In the genomic region with DNA sequence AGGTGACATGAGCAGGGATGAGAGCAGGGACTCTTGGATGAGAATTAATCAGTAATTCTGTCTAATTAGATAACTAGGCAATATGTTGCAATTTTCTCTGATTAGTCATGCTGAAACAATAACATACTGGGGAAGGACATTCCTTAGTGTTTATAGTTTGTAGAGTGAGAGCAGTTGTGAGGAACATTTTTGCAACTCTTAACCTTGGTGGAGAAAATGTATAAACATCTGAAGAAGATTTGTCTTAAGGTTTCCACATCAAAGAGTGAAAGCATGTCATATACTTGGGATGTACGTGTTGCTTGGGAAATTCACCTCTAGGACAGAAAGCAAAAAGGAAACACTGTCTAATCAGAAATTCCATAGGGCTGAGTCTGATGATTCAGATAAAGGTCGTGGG, we compare ENCODE assay signal across 20 cellular contexts.
DNase-seq lines count a peak whose midpoint lies in the region; TF ChIP-seq lines count a peak whose summit lies in the region.
"Had no signal": no experiment of that assay in that cellular context is flagged by ENCODE, and none has a peak within 500 bp of the region (broad histone marks: within the 10 kb centered on the region; RNA-seq: fewer than 3 reads in every experiment).

No MANE protein-coding gene starts in this region.

- no peak for TF ChIP-seq POLR2A in erythroblast (IDR thresholded peaks at IDR 0.05; ENCODE audit: low read length)

- H3K27me3 ChIP-seq in kidney epithelial cell (ENCODE audit: control insufficient read depth, insufficient read depth, low read length): no peaks in the 10 kb centered on the region
- H3K27me3 ChIP-seq: BLaER1 treated with 17β-estradiol and CSF1 and Interleukin-3, amounts not matched to agents 10 nM and 100 nM had no signal

- no peaks in the 10 kb centered on the region for H3K36me3 ChIP-seq in kidney epithelial cell (ENCODE audit: control insufficient read depth, insufficient read depth, low read length)
- H3K36me3 ChIP-seq: BLaER1 treated with 17β-estradiol and CSF1 and Interleukin-3, amounts not matched to agents 10 nM and 100 nM; HAP-1 had no signal

- TF ChIP-seq CTCF in epithelial cell of esophagus (IDR thresholded peaks at IDR 0.05; ENCODE audit: insufficient read depth, low read depth, low read length, missing control alignments): no peak
- TF ChIP-seq CTCF in kidney epithelial cell (IDR thresholded peaks at IDR 0.05; ENCODE audit: insufficient read depth, low read length, poor library complexity, severe bottlenecking): no peak

- H3K4me3 ChIP-seq in epithelial cell of esophagus (ENCODE audit: low read length) (no peak overlapping the region), kidney epithelial cell (ENCODE audit: low read depth, low read length) (no peak overlapping the region)
- H3K4me3 ChIP-seq: A549; BLaER1 treated with 17β-estradiol and CSF1 and Interleukin-3, amounts not matched to agents 10 nM and 100 nM; HAP-1 had no signal

- peak; percentile 25 for DNase-seq in EH (ENCODE audit: low read depth)
- DNase-seq in T1000 (lab: John Stamatoyannopoulos, UW): peak; percentile 1
- DNase-seq in epithelial cell of esophagus (ENCODE audit: low read depth): peak; percentile 37
- DNase-seq in kidney epithelial cell (ENCODE audit: low read depth): peak; percentile 16
- DNase-seq in D341Med (ENCODE audit: low spot score): no peak
- no peak for DNase-seq in NCI-H2107 (lab: John Stamatoyannopoulos, UW)
- no peak for DNase-seq in erythroblast (lab: John Stamatoyannopoulos, UW)
- DNase-seq in SKM-1 treated with dmso at 0.1 percent for 144 hours (lab: John Stamatoyannopoulos, UW; ENCODE audit: unreplicated experiment): no peak
- DNase-seq: CD8-positive, alpha-beta memory T cell; DND-41; Kasumi-1; NCI-H187 treated with DMSO at 0.1 percent for 48 hours; NCI-H2171; NCI-H446; NCI-H69; NK-92 treated with Interleukin-12 subunit alpha and Interleukin-12 subunit beta, amount 100 ng/mL, for 24 hours; SHP77 treated with DMSO at 0.1 percent for 48 hours had no signal

Comparison
In these comparisons a context has a peak if more than half of its experiments do, and no peak if none do; other contexts are left out.
1. DNase-seq: peak in EH (single experiment), T1000 (single experiment), epithelial cell of esophagus (single experiment) and kidney epithelial cell (single experiment); none in D341Med (single experiment), NCI-H2107 (single experiment), erythroblast (0 of 2) and SKM-1 treated with dmso at 0.1 percent for 144 hours (single experiment).